ENCODE assay signal across 21 cellular contexts in genomic region chr16:72649254-72649944, GRCh38.
"Had no signal": no experiment of that assay in that cellular context is flagged by ENCODE, and none has a peak within 500 bp of the region (broad histone marks: within the 10 kb centered on the region; RNA-seq: fewer than 3 reads in every experiment).

No MANE protein-coding gene starts in this region.

- H3K27me3 Mint-ChIP-seq: activated CD4-positive, alpha-beta T cell treated with anti-CD3 and anti-CD28 coated beads, Interleukin-2, amount 10 ng/mL, durations not matched to agents 7 days and 5 days; activated naive CD8-positive, alpha-beta T cell treated with anti-CD3 and anti-CD28 coated beads, Interleukin-2, amount 50 U/mL, for 24 hours; memory B cell had no signal

- H3K9me3 Mint-ChIP-seq: natural killer cell had no signal

- H3K4me3 Mint-ChIP-seq: activated CD4-positive, alpha-beta T cell treated with anti-CD3 and anti-CD28 coated beads, Interleukin-2, amount 10 ng/mL, durations not matched to agents 7 days and 5 days; activated naive CD8-positive, alpha-beta T cell treated with anti-CD3 and anti-CD28 coated beads, Interleukin-2, amount 50 U/mL, for 24 hours; activated T-helper 1 cell treated with anti-CD3 and anti-CD28 coated beads, Interleukin-12 subunit alpha, Interleukin-12 subunit beta, Interleukin-2, Interleukin-4 antibody, amounts not matched to agents 30 ng/mL and 10 ng/mL and 1 ng/mL, durations not matched to agents 14 hours and 24 hours and 36 hours; memory B cell; natural killer cell had no signal

- H3K27me3 ChIP-seq: neutrophil, stomach, testis, upper lobe of left lung had no signal

- H3K4me1 Mint-ChIP-seq: natural killer cell had no signal

- H3K36me3 Mint-ChIP-seq: natural killer cell had no signal

- H3K27ac ChIP-seq: neutrophil, parathyroid adenoma, stomach, testis, upper lobe of left lung had no signal

- H3K4me3 ChIP-seq: stomach, testis, upper lobe of left lung had no signal

- H3K4me1 ChIP-seq: parathyroid adenoma, stomach, testis, upper lobe of left lung had no signal

- H3K36me3 ChIP-seq: neutrophil, stomach, upper lobe of left lung had no signal

- H3K27ac Mint-ChIP-seq: activated CD4-positive, alpha-beta T cell treated with anti-CD3 and anti-CD28 coated beads, Interleukin-2, amount 10 ng/mL, durations not matched to agents 7 days and 5 days; activated naive CD8-positive, alpha-beta T cell treated with anti-CD3 and anti-CD28 coated beads, Interleukin-2, amount 50 U/mL, for 24 hours; activated T-helper 1 cell treated with anti-CD3 and anti-CD28 coated beads, Interleukin-12 subunit alpha, Interleukin-12 subunit beta, Interleukin-2, Interleukin-4 antibody, amounts not matched to agents 30 ng/mL and 10 ng/mL and 1 ng/mL, durations not matched to agents 14 hours and 24 hours and 36 hours; memory B cell; natural killer cell had no signal

- DNase-seq: activated CD4-positive, alpha-beta T cell treated with anti-CD3 and anti-CD28 coated beads, Interleukin-2, amount 10 ng/mL, durations not matched to agents 7 days and 5 days; activated CD4-positive, CD25-positive, alpha-beta regulatory T cell; activated CD8-positive, alpha-beta memory T cell treated with anti-CD3 and anti-CD28 coated beads, Interleukin-2, amount 50 U/mL, for 48 hours; activated naive CD4-positive, alpha-beta T cell; activated naive CD8-positive, alpha-beta T cell treated with anti-CD3 and anti-CD28 coated beads, Interleukin-2, amount 50 U/mL, for 24 hours; aorta; cerebellar nuclear complex; effector CD8-positive, alpha-beta T cell; foreskin fibroblast; kidney glomerular epithelial cell; left ventricle myocardium superior; natural killer cell; stimulated activated CD4-positive, alpha-beta T cell treated with anti-CD3 and anti-CD28 coated beads, Interleukin-12 subunit alpha, Interleukin-12 subunit beta, amount 100 ng/mL, for 4 hours; stimulated activated CD4-positive, alpha-beta T cell treated with anti-CD3 and anti-CD28 coated beads, Interleukin-2, amount 100 ng/mL, for 24 hours; stomach; testis; upper lobe of left lung had no signal

- ATAC-seq: activated naive CD8-positive, alpha-beta T cell treated with anti-CD3 and anti-CD28 coated beads, Interleukin-2, amount 50 U/mL, for 24 hours; left ventricle myocardium superior; natural killer cell had no signal

- H3K9me3 ChIP-seq: neutrophil, testis, upper lobe of left lung had no signal
